In the genomic region with DNA sequence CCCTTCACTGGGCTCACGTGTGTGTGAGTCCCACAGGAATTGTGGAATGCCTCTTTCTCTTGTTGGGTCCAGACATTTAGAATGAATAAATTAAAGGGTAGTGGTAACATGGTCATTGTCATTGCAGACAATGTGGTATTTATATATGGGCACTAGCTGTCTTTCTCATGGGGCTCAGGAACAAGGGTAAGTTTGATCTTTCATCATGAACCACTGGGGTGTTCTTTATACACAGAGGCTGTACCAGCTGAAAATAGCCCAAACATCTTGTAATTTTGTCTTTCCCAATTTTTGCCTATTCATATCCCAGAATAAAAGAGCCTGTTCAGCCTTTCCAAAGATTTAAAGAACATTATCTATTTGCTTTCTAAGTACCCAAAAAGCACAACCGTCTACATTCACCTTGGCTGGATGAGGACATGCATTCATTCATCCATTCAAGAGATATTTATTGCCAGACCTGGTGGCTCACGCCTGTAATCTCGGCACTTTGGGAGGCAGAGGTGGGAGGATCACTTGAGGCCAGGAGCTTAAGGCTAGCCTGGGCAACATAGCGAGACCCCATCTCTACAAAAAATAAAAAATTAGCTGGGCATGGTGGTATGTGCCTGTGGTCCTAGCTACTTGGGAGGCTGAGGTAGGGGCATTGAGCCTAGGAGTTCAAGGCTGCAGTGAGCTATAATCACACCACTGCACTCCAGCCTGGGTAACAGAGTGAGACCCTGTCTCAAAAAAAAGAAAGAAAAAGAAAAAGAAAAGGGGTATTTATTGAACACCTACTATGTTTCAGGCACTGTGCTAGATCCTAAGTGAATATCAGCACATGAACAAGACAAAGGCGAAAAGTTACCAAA, we compare ENCODE assay signal across 12 cellular contexts. TPM values are rescaled to one million over a fixed set of nuclear protein-coding genes. Genes with fewer than 3 reads are reported as not detected.
A peak's percentile ranks its signal among the peaks of the same experiment; 100 is the strongest.
DNase-seq lines count a peak whose midpoint lies in the region; ATAC-seq and TF ChIP-seq lines count a peak whose summit lies in the region.
"Had no signal": no experiment of that assay in that cellular context is flagged by ENCODE, and none has a peak within 500 bp of the region (broad histone marks: within the 10 kb centered on the region; RNA-seq: fewer than 3 reads in every experiment).

No MANE protein-coding gene starts in this region.

- no peaks in the 10 kb centered on the region for H3K36me3 ChIP-seq in mammary epithelial cell (ENCODE audit: insufficient read depth, low read length)
- no peaks in the 10 kb centered on the region for H3K36me3 ChIP-seq in uterus

- H3K4me1 ChIP-seq in mammary epithelial cell (ENCODE audit: insufficient read depth, low read length) (peaks cover 15% of the 10 kb centered on the region), uterus (peaks cover 5 to 15% of the 10 kb centered on the region in 2 donors)

- H3K27me3 ChIP-seq in mammary epithelial cell (ENCODE audit: insufficient read depth, low read length), result no peaks in the 10 kb centered on the region
- H3K27me3 ChIP-seq in uterus, result no peaks in the 10 kb centered on the region

- peaks cover 5% of the 10 kb centered on the region for H4K20me1 ChIP-seq in mammary epithelial cell (ENCODE audit: insufficient read depth, low read length)

- H3K27me3 Mint-ChIP-seq in MCF 10A (ENCODE audit: insufficient read depth, unreplicated experiment) (no peaks in the 10 kb centered on the region), nephron (ENCODE audit: low read depth) (peaks cover 22% of the 10 kb centered on the region)
- peaks cover 10% of the 10 kb centered on the region for H3K27me3 Mint-ChIP-seq in dendritic cell treated with granulocyte-macrophage colony-stimulating factor and Interleukin-4, amounts not matched to agents 40 ng/mL and 50 ng/mL, for 4 days

- H3K9me3 Mint-ChIP-seq in MCF 10A (ENCODE audit: unreplicated experiment) (no peaks in the 10 kb centered on the region), nephron (no peaks in the 10 kb centered on the region)
- no peaks in the 10 kb centered on the region for H3K9me3 Mint-ChIP-seq in dendritic cell treated with granulocyte-macrophage colony-stimulating factor and Interleukin-4, amounts not matched to agents 40 ng/mL and 50 ng/mL, for 4 days
- H3K9me3 Mint-ChIP-seq: activated CD8-positive, alpha-beta T cell treated with anti-CD3 and anti-CD28 coated beads for 36 hours; activated naive CD4-positive, alpha-beta T cell treated with anti-CD3 and anti-CD28 coated beads, Interleukin-2, amount 50 U/mL, for 24 hours had no signal

- no peak overlapping the region for H3K4me2 ChIP-seq in mammary epithelial cell (ENCODE audit: insufficient read depth, low read depth, low read length)

- CTCF ChIA-PET in MCF 10A (lab: Yijun Ruan, JAX), result interaction anchor here (0.6 to 1.7 kb wide), 5 partner anchors 21 to 784 kb away, joined by 3 to 6 read pairs (median 3); no protein-coding TSS in a partner anchor
- CTCF ChIA-PET in mammary epithelial cell (lab: Charles Lee; ENCODE audit: low non-redundant PET), result no interaction called here

- H3K36me3 Mint-ChIP-seq in MCF 10A (ENCODE audit: insufficient read depth, unreplicated experiment) (peaks cover 12% of the 10 kb centered on the region), nephron (ENCODE audit: low read depth) (peaks cover under 1% of the 10 kb centered on the region)
- H3K36me3 Mint-ChIP-seq in dendritic cell treated with granulocyte-macrophage colony-stimulating factor and Interleukin-4, amounts not matched to agents 40 ng/mL and 50 ng/mL, for 4 days (ENCODE audit: low read depth), result peaks cover 6% of the 10 kb centered on the region
- H3K36me3 Mint-ChIP-seq: activated naive CD4-positive, alpha-beta T cell treated with anti-CD3 and anti-CD28 coated beads, Interleukin-2, amount 50 U/mL, for 24 hours had no signal

- TF ChIP-seq CTCF in MCF 10A (IDR thresholded peaks at IDR 0.05; ENCODE audit: unreplicated experiment), result no peak
- TF ChIP-seq CTCF in mammary epithelial cell (conservative IDR thresholded peaks at IDR 0.05 in 1 of 2, IDR thresholded peaks at IDR 0.05 in 1 of 2; ENCODE audit: extremely low read depth in 1 of 2, insufficient read depth in 1 of 2, low read depth in 1 of 2, low read length in 2 of 2), result no peak
- TF ChIP-seq CTCF in nephron (IDR thresholded peaks at IDR 0.05; ENCODE audit: unreplicated experiment in 3 of 3), result no peak
- TF ChIP-seq CTCF in uterus (IDR thresholded peaks at IDR 0.05), result no peak

- H3K9me3 ChIP-seq in mammary epithelial cell (replicated peaks; ENCODE audit: insufficient read depth, low read length), result no peaks in the 10 kb centered on the region
- no peaks in the 10 kb centered on the region for H3K9me3 ChIP-seq in uterus

- dilution Hi-C loops in mammary epithelial cell (cut with HindIII; ENCODE audit: low sequenced_read_pairs), result no loop called here

- WGBS in mammary epithelial cell (ENCODE audit: low coverage, missing lambda C conversion rate), result 96% methylated on average over 6 of the region's 6 CpGs

- ATAC-seq in HG02571 (IDR thresholded peaks at IDR 0.05; ENCODE audit: unreplicated experiment), result no peak
- ATAC-seq: activated CD8-positive, alpha-beta T cell treated with anti-CD3 and anti-CD28 coated beads for 36 hours had no signal

- H3K27ac ChIP-seq in mammary epithelial cell (ENCODE audit: insufficient read depth, low read depth, low read length) (no peak overlapping the region), uterus (peak overlapping the region; percentile 20 to 26)

- H2AFZ ChIP-seq in mammary epithelial cell (ENCODE audit: low read depth, low read length), result no peak overlapping the region

- TF ChIP-seq POLR2A in uterus (IDR thresholded peaks at IDR 0.05), result no peak

- in situ Hi-C loops in mammary epithelial cell (cut with MboI; ENCODE audit: low sequenced_read_pairs in 2 of 2), result no loop called here

- H3K4me3 ChIP-seq in mammary epithelial cell (replicated peaks in 1 of 3; ENCODE audit: insufficient read depth in 1 of 3, low read depth in 2 of 3, low read length in 3 of 3) (no peak overlapping the region), uterus (no peak overlapping the region)

- H3K9ac ChIP-seq in mammary epithelial cell (ENCODE audit: insufficient read depth, low read length), result no peak overlapping the region

- H3K4me1 Mint-ChIP-seq in MCF 10A (ENCODE audit: insufficient read depth, unreplicated experiment), result peaks cover 23% of the 10 kb centered on the region
- H3K4me1 Mint-ChIP-seq in dendritic cell treated with granulocyte-macrophage colony-stimulating factor and Interleukin-4, amounts not matched to agents 40 ng/mL and 50 ng/mL, for 4 days (ENCODE audit: low read depth), result peaks cover 59% of the 10 kb centered on the region
- peaks cover 40% of the 10 kb centered on the region for H3K4me1 Mint-ChIP-seq in nephron

- intact Hi-C loops in MCF 10A (cut with micrococcal nuclease), result no loop called here
- intact Hi-C loops in mammary epithelial cell (cut with micrococcal nuclease), result no loop called here
- intact Hi-C loops in dendritic cell treated with granulocyte-macrophage colony-stimulating factor and Interleukin-4, amounts not matched to agents 40 ng/mL and 50 ng/mL, for 4 days (cut with micrococcal nuclease), result loop anchor here (1.0 kb wide), 1 partner anchor 15 kb away; no protein-coding TSS in a partner anchor
- intact Hi-C loops in uterus (cut with DNase I; ENCODE audit: low total_unique reads), result no loop called here

- H3K27ac Mint-ChIP-seq in MCF 10A (ENCODE audit: low read depth, unreplicated experiment), result peak overlapping the region; percentile 17
- H3K27ac Mint-ChIP-seq in dendritic cell treated with granulocyte-macrophage colony-stimulating factor and Interleukin-4, amounts not matched to agents 40 ng/mL and 50 ng/mL, for 4 days, result peak overlapping the region; percentile 98
- peak overlapping the region; percentile 42 to 53 (median 45) for H3K27ac Mint-ChIP-seq in nephron
- H3K27ac Mint-ChIP-seq: activated CD8-positive, alpha-beta T cell treated with anti-CD3 and anti-CD28 coated beads for 36 hours had no signal

- POLR2A ChIA-PET in MCF 10A (lab: Yijun Ruan, JAX), result interaction anchor here (0.7 to 8.8 kb wide), 11 partner anchors 11 to 174 kb away, joined by 3 to 402 read pairs (median 5); no protein-coding TSS in a partner anchor

- no peak overlapping the region for H3K4me3 Mint-ChIP-seq in MCF 10A (ENCODE audit: unreplicated experiment)
- H3K4me3 Mint-ChIP-seq in dendritic cell treated with granulocyte-macrophage colony-stimulating factor and Interleukin-4, amounts not matched to agents 40 ng/mL and 50 ng/mL, for 4 days, result no peak overlapping the region
- H3K4me3 Mint-ChIP-seq in nephron, result peak overlapping the region in 2 of 3 experiments; percentile 42 to 52
- H3K4me3 Mint-ChIP-seq: activated CD8-positive, alpha-beta T cell treated with anti-CD3 and anti-CD28 coated beads for 36 hours had no signal

- peaks cover 6% of the 10 kb centered on the region for H3K79me2 ChIP-seq in mammary epithelial cell (ENCODE audit: insufficient read depth, low read length)

- BruUV-seq in MCF 10A (replicated peaks; lab: Mats Ljungman, UMichigan) (no TSS peak), mammary epithelial cell (replicated peaks; lab: Mats Ljungman, UMichigan) (no TSS peak)

- DNase-seq in MCF 10A (ENCODE audit: unreplicated experiment), result no peak
- DNase-seq in mammary epithelial cell, result no peak
- no peak for DNase-seq in uterus
- DNase-seq in stimulated activated CD4-positive, alpha-beta T cell treated with anti-CD3 and anti-CD28 coated beads, Interleukin-4, amount 100 ng/mL, for 1 hour, result no peak
- no peak for DNase-seq in effector CD8-positive, alpha-beta T cell (lab: John Stamatoyannopoulos, UW)
- DNase-seq: NCI-H187 treated with DMSO at 0.1 percent for 48 hours; stimulated activated CD4-positive, alpha-beta T cell treated with anti-CD3 and anti-CD28 coated beads, Interleukin-15, amount 100 ng/mL, for 24 hours had no signal

RNA-seq across cellular contexts. Expression of a gene that starts 4.4 kb away (rescaled TPM):
- total RNA-seq in MCF 10A (2022) (73.1 and 139 TPM in 2 replicates), mammary epithelial cell (100 to 1,000 TPM in 1 of 2 donors, 10 to 100 TPM in 1; 78.5 to 204 TPM), uterus (1,000 to 10,000 TPM in 1 of 4 donors, 100 to 1,000 TPM in 2, 10 to 100 TPM in 1; 29.2 to 1,111 (median 137) TPM)
- 89.9 TPM for polyA plus RNA-seq in mammary epithelial cell
- polyA minus RNA-seq in mammary epithelial cell, result 233 TPM

Comparison
In these comparisons a context has a peak if more than half of its experiments do, and no peak if none do; other contexts are left out.
1. H3K27ac Mint-ChIP-seq: peak in every context shown above with its lines; median percentile 98 in dendritic cell treated with granulocyte-macrophage colony-stimulating factor and Interleukin-4, amounts not matched to agents 40 ng/mL and 50 ng/mL, for 4 days; 45 in nephron; 17 in MCF 10A.
2. H3K4me3 Mint-ChIP-seq: peak in nephron (2 of 3); none in MCF 10A (single experiment) and dendritic cell treated with granulocyte-macrophage colony-stimulating factor and Interleukin-4, amounts not matched to agents 40 ng/mL and 50 ng/mL, for 4 days (single experiment).